In the genomic region with DNA sequence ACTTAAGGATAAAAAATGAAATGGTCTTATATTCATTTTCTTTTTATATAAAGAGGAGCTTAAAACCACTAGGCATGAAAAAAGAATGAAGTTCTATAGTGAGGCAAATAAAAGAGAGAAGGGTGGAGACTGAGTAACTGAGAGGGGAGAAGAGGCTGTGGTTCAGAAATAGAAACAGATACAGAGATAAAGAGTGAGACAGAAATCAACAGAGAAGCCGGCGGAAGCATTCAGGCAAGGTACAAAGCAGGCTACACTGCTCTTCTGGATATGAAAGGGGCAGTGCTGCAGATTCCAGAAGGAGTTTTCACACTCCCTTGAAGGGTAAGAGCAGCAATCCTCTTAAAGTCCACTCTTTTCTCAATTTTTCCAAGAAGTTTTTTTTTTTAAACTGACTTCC, we compare ENCODE assay signal across 1 cellular context.
TF ChIP-seq lines count a peak whose summit lies in the region.

No MANE protein-coding gene starts in this region.

TF ChIP-seq in K562, 482 proteins besides CTCF, POLR2A, EP300 and RAD21:
- TF ChIP-seq, protein P1, sequence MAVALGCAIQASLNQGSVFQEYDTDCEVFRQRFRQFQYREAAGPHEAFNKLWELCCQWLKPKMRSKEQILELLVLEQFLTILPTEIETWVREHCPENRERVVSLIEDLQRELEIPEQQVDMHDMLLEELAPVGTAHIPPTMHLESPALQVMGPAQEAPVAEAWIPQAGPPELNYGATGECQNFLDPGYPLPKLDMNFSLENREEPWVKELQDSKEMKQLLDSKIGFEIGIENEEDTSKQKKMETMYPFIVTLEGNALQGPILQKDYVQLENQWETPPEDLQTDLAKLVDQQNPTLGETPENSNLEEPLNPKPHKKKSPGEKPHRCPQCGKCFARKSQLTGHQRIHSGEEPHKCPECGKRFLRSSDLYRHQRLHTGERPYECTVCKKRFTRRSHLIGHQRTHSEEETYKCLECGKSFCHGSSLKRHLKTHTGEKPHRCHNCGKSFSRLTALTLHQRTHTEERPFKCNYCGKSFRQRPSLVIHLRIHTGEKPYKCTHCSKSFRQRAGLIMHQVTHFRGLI (CRISPR knock-in tag; IDR thresholded peaks at IDR 0.05): no peak
- TF ChIP-seq MCM5 (IDR thresholded peaks at IDR 0.05; ENCODE audit: low read depth): no peak
- peak; percentile 64; the same call in 1 of the 2 replicates for TF ChIP-seq MEF2A (IDR thresholded peaks at IDR 0.05; ENCODE audit: control insufficient read depth, low read depth, low read length)
- TF ChIP-seq, protein P2, sequence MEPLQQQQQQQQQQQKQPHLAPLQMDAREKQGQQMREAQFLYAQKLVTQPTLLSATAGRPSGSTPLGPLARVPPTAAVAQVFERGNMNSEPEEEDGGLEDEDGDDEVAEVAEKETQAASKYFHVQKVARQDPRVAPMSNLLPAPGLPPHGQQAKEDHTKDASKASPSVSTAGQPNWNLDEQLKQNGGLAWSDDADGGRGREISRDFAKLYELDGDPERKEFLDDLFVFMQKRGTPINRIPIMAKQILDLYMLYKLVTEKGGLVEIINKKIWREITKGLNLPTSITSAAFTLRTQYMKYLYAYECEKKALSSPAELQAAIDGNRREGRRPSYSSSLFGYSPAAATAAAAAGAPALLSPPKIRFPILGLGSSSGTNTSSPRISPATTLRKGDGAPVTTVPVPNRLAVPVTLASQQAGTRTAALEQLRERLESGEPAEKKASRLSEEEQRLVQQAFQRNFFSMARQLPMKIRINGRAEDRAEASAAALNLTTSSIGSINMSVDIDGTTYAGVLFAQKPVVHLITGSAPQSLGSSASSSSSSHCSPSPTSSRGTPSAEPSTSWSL (CRISPR knock-in tag; IDR thresholded peaks at IDR 0.05; ENCODE audit: borderline replicate concordance): no peak
- TF ChIP-seq JUND (IDR thresholded peaks at IDR 0.05; ENCODE audit: borderline replicate concordance, low read depth, low read length): no peak
- TF ChIP-seq JUND (tag; IDR thresholded peaks at IDR 0.05; ENCODE audit: borderline replicate concordance, low read depth, low read length): peak; percentile 35; the same call in 1 of the 3 replicates
- TF ChIP-seq ZNF282 (CRISPR knock-in tag; IDR thresholded peaks at IDR 0.05): no peak
- TF ChIP-seq, protein P3, sequence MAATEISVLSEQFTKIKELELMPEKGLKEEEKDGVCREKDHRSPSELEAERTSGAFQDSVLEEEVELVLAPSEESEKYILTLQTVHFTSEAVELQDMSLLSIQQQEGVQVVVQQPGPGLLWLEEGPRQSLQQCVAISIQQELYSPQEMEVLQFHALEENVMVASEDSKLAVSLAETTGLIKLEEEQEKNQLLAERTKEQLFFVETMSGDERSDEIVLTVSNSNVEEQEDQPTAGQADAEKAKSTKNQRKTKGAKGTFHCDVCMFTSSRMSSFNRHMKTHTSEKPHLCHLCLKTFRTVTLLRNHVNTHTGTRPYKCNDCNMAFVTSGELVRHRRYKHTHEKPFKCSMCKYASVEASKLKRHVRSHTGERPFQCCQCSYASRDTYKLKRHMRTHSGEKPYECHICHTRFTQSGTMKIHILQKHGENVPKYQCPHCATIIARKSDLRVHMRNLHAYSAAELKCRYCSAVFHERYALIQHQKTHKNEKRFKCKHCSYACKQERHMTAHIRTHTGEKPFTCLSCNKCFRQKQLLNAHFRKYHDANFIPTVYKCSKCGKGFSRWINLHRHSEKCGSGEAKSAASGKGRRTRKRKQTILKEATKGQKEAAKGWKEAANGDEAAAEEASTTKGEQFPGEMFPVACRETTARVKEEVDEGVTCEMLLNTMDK (IDR thresholded peaks at IDR 0.05; ENCODE audit: borderline replicate concordance, insufficient read depth, low read depth, low read length, poor library complexity, severe bottlenecking): no peak
- TF ChIP-seq CREB1 (IDR thresholded peaks at IDR 0.05): no peak
- TF ChIP-seq CREB1 (CRISPR knock-in tag; IDR thresholded peaks at IDR 0.05): no peak
- TF ChIP-seq, protein P4, sequence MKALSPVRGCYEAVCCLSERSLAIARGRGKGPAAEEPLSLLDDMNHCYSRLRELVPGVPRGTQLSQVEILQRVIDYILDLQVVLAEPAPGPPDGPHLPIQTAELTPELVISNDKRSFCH (CRISPR knock-in tag; IDR thresholded peaks at IDR 0.05): no peak
- TF ChIP-seq, protein P4 (tag; IDR thresholded peaks at IDR 0.05): no peak
- TF ChIP-seq, protein P5, sequence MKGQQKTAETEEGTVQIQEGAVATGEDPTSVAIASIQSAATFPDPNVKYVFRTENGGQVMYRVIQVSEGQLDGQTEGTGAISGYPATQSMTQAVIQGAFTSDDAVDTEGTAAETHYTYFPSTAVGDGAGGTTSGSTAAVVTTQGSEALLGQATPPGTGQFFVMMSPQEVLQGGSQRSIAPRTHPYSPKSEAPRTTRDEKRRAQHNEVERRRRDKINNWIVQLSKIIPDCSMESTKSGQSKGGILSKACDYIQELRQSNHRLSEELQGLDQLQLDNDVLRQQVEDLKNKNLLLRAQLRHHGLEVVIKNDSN (CRISPR knock-in tag; IDR thresholded peaks at IDR 0.05): no peak
- no peak for TF ChIP-seq MCM7 (IDR thresholded peaks at IDR 0.05)
- TF ChIP-seq ARID1B (IDR thresholded peaks at IDR 0.05): 0 out of 2 replicates have a peak, but pooled peaks have one; percentile 21
- no peak for TF ChIP-seq NFE2L1 (tag; IDR thresholded peaks at IDR 0.05; ENCODE audit: borderline replicate concordance, low read depth)
- TF ChIP-seq ZBTB8A (IDR thresholded peaks at IDR 0.05; ENCODE audit: partially characterized antibody): no peak
- 0 out of 2 replicates have a peak, but pooled peaks have one; percentile 15 for TF ChIP-seq SMARCE1 (IDR thresholded peaks at IDR 0.05)
- no peak for TF ChIP-seq ZNF436 (CRISPR knock-in tag; IDR thresholded peaks at IDR 0.05)
- TF ChIP-seq, protein P6, sequence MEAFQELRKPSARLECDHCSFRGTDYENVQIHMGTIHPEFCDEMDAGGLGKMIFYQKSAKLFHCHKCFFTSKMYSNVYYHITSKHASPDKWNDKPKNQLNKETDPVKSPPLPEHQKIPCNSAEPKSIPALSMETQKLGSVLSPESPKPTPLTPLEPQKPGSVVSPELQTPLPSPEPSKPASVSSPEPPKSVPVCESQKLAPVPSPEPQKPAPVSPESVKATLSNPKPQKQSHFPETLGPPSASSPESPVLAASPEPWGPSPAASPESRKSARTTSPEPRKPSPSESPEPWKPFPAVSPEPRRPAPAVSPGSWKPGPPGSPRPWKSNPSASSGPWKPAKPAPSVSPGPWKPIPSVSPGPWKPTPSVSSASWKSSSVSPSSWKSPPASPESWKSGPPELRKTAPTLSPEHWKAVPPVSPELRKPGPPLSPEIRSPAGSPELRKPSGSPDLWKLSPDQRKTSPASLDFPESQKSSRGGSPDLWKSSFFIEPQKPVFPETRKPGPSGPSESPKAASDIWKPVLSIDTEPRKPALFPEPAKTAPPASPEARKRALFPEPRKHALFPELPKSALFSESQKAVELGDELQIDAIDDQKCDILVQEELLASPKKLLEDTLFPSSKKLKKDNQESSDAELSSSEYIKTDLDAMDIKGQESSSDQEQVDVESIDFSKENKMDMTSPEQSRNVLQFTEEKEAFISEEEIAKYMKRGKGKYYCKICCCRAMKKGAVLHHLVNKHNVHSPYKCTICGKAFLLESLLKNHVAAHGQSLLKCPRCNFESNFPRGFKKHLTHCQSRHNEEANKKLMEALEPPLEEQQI (IDR thresholded peaks at IDR 0.05): no peak
- TF ChIP-seq MEF2D (tag; conservative IDR thresholded peaks at IDR 0.05; ENCODE audit: low read depth): peak; percentile 48; the same call in 1 of the 2 replicates
- no peak for TF ChIP-seq KLF1 (tag; IDR thresholded peaks at IDR 0.05)
